8 cellular contexts compared by ENCODE assay signal in the genomic region with DNA sequence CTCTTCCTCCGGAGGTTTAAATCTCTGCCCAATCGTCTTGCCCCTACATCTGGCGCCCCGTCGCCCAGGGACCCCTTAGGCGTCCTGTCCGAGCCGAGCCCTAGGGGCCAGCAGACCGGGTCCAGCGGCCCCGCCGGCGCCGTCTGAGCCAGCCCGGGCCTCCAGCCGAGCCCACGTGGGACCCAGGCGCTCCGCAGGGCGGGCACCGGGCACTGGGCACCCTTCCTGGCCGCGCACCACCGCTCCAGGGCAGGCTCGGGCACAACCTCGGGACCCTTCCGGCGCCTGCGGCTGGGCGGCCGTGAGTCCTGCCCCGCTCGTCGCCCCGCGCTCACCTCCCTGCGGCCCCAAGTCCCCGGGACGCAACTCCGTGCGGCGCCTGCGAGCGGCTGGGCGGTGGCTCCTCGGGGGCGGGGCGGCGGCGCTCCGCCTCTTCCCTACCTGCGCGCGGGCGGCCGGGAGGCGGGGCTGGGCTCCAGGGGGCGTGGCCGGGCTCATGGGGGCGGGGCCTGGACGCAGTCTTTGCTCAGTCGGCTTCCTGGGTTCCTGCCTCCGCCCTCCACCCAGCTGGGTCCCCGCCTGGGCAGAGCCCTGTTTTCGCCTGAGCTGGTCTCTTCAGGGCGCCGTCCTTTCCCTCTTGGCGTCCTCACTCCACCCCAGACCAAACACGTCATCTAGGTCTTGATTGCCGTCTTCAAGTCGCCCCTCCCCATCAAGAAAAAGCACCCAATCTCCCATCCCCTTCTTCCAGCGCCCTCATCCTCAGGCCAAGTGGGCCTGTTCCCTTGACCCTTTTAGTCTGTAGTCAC. TPM values are rescaled to one million over a fixed set of nuclear protein-coding genes. Genes with fewer than 3 reads are reported as not detected.
DNase-seq lines count a peak whose midpoint lies in the region; ATAC-seq and TF ChIP-seq lines count a peak whose summit lies in the region.

Gene RHBDF2, minus strand, starts transcription at position 406 of the 809 bp plus-strand sequence. CDS start 19,899 bp downstream, outside the sequence.

- H3K27ac ChIP-seq in HCT116 (ENCODE audit: low read depth, low read length) (peak within 1 kb of the TSS; percentile 96), SU-DHL-6 (ENCODE audit: low read depth, low read length) (peak within 1 kb of the TSS; percentile 66), parathyroid adenoma (peak within 1 kb of the TSS; percentile 74), tibial artery (peak within 1 kb of the TSS; percentile 76 to 85)

- no peaks in the 10 kb centered on the region for H3K9me3 ChIP-seq in HCT116 (ENCODE audit: control insufficient read depth in 1 of 2, insufficient read depth in 1 of 2, low read depth in 1 of 2, low read length in 2 of 2)
- H3K9me3 ChIP-seq in SU-DHL-6 (ENCODE audit: insufficient read depth, low read length): no peaks in the 10 kb centered on the region
- no peaks in the 10 kb centered on the region for H3K9me3 ChIP-seq in parathyroid adenoma (ENCODE audit: control insufficient read depth, low read length)
- H3K9me3 ChIP-seq in tibial artery: no peaks in the 10 kb centered on the region

- H3K4me1 Mint-ChIP-seq in activated naive CD8-positive, alpha-beta T cell treated with anti-CD3 and anti-CD28 coated beads for 36 hours: peaks cover 27% of the 10 kb centered on the region
- H3K4me1 Mint-ChIP-seq in glutamatergic neuron (ENCODE audit: low read depth, unreplicated experiment): peaks cover 16% of the 10 kb centered on the region

- DNase-seq in GF-D8 (lab: John Stamatoyannopoulos, UW) (peak; percentile 87), HCT116 (ENCODE audit: low read depth, low spot score) (peak; percentile 54), NAMALWA (ENCODE audit: low spot score) (peak; percentile 88), glutamatergic neuron (peak; percentile 78), tibial artery (peak; percentile 81 to 94)
- DNase-seq in activated naive CD8-positive, alpha-beta T cell treated with anti-CD3 and anti-CD28 coated beads for 36 hours: peak; percentile 97

- POLR2A ChIA-PET in HCT116 (lab: Charles Lee): interaction anchor here (0.9 to 2.3 kb wide), 4 partner anchors 10 to 171 kb away, joined by 3 to 7 read pairs (median 6); partner anchors contain the start of gene PRPSAP1

- H3K27me3 ChIP-seq in HCT116 (ENCODE audit: insufficient read depth, low read length) (no peaks in the 10 kb centered on the region), SU-DHL-6 (ENCODE audit: low read length) (no peaks in the 10 kb centered on the region), parathyroid adenoma (ENCODE audit: control insufficient read depth, insufficient read depth, low read length) (no peaks in the 10 kb centered on the region), tibial artery (peaks cover 0 to 6% of the 10 kb centered on the region in 2 donors)

- RAD21 ChIA-PET in HCT116 (lab: Charles Lee; ENCODE audit: low non-redundant PET in 1 of 2, low total read pairs in 2 of 2, uncharacterized antibody in 2 of 2, unreplicated experiment in 2 of 2): interaction anchor here in 1 of 2 experiments (0.9 kb wide), 1 partner anchor 42 kb away, joined by 5 read pairs; no protein-coding TSS in a partner anchor

- peak within 1 kb of the TSS; percentile 82 for H3K9ac ChIP-seq in HCT116 (ENCODE audit: low read length)
- peak within 1 kb of the TSS; percentile 96 for H3K9ac ChIP-seq in SU-DHL-6 (ENCODE audit: low read length)
- peak within 1 kb of the TSS; percentile 56 for H3K9ac ChIP-seq in parathyroid adenoma

- H3K4me3 Mint-ChIP-seq in activated naive CD8-positive, alpha-beta T cell treated with anti-CD3 and anti-CD28 coated beads for 36 hours: peak within 1 kb of the TSS; percentile 90
- peak within 1 kb of the TSS; percentile 90 for H3K4me3 Mint-ChIP-seq in glutamatergic neuron (ENCODE audit: unreplicated experiment)

- ATAC-seq in HCT116: peak; percentile 87

- TF ChIP-seq RAD21 in HCT116 (IDR thresholded peaks at IDR 0.05; ENCODE audit: low read depth): no peak

- CTCF ChIA-PET in HCT116 (lab: Charles Lee): interaction anchor here (0.9 to 9.5 kb wide), 3 partner anchors 35 to 104 kb away, joined by 5 to 100 read pairs (median 7); partner anchors contain the start of gene AANAT

- H3K9me2 ChIP-seq in HCT116 (ENCODE audit: insufficient read depth) (no peaks in the 10 kb centered on the region), SU-DHL-6 (replicated peaks; ENCODE audit: insufficient read depth, low read length) (no peaks in the 10 kb centered on the region)

- H3K36me3 Mint-ChIP-seq in activated naive CD8-positive, alpha-beta T cell treated with anti-CD3 and anti-CD28 coated beads for 36 hours: peaks cover 2% of the 10 kb centered on the region
- no peaks in the 10 kb centered on the region for H3K36me3 Mint-ChIP-seq in glutamatergic neuron (ENCODE audit: unreplicated experiment)

- peak within 1 kb of the TSS; percentile 97 for H3K4me2 ChIP-seq in HCT116 (ENCODE audit: low read length)
- H3K4me2 ChIP-seq in SU-DHL-6 (ENCODE audit: low read depth, low read length, poor library complexity, severe bottlenecking): peak within 1 kb of the TSS; percentile 88
- peak within 1 kb of the TSS; percentile 72 for H3K4me2 ChIP-seq in parathyroid adenoma (ENCODE audit: low read length)

- TF ChIP-seq CTCF in HCT116 (IDR thresholded peaks at IDR 0.05 in 2 of 3, conservative IDR thresholded peaks at IDR 0.05 in 1 of 3; ENCODE audit: borderline replicate concordance in 1 of 3, insufficient read depth in 1 of 3, low read depth in 2 of 3, low read length in 2 of 3) (no peak), SU-DHL-6 (IDR thresholded peaks at IDR 0.05; ENCODE audit: insufficient read depth, low read length, poor library complexity, severe bottlenecking) (no peak), glutamatergic neuron (IDR thresholded peaks at IDR 0.05; ENCODE audit: partially characterized antibody, unreplicated experiment) (no peak), parathyroid adenoma (IDR thresholded peaks at IDR 0.05) (no peak), tibial artery (IDR thresholded peaks at IDR 0.05) (no peak)

- H2AFZ ChIP-seq in HCT116 (ENCODE audit: low read depth, low read length, poor library complexity, severe bottlenecking) (no peak within 1 kb of the TSS), SU-DHL-6 (ENCODE audit: low read depth, low read length, severe bottlenecking) (peak within 1 kb of the TSS; percentile 30), parathyroid adenoma (peak within 1 kb of the TSS; percentile 97)

- no peaks in the 10 kb centered on the region for H3K9me3 Mint-ChIP-seq in activated naive CD8-positive, alpha-beta T cell treated with anti-CD3 and anti-CD28 coated beads for 36 hours
- H3K9me3 Mint-ChIP-seq in glutamatergic neuron (ENCODE audit: unreplicated experiment): peaks cover 7% of the 10 kb centered on the region

- intact Hi-C loops in HCT116 (cut with micrococcal nuclease) (loop anchor here (1.0 to 5.0 kb wide), 2 partner anchors 35 to 199 kb away; no protein-coding TSS in a partner anchor), tibial artery (cut with DNase I; ENCODE audit: low total_unique reads) (loop anchor here (10.0 kb wide), 1 partner anchor 96 kb away; no protein-coding TSS in a partner anchor)

- H3K4me1 ChIP-seq in HCT116 (ENCODE audit: control insufficient read depth in 1 of 2, insufficient read depth in 2 of 2, low read length in 2 of 2) (peaks cover 32 to 43% of the 10 kb centered on the region in 2 experiments), parathyroid adenoma (peaks cover 9% of the 10 kb centered on the region), tibial artery (peaks cover 0 to 50% (median 39%) of the 10 kb centered on the region in 4 donors)

- TF ChIP-seq POLR2A in HCT116 (IDR thresholded peaks at IDR 0.05; ENCODE audit: borderline replicate concordance, extremely low read depth, insufficient read depth, insufficient read length): peak; percentile 85

- BruUV-seq in HCT116 (replicated peaks; lab: Mats Ljungman, UMichigan): no TSS peak

- H4K20me1 ChIP-seq in HCT116 (ENCODE audit: insufficient read depth) (peaks cover 5% of the 10 kb centered on the region; the same call in 1 of the 2 replicates), SU-DHL-6 (ENCODE audit: low read depth, low read length) (no peaks in the 10 kb centered on the region)

- peak within 1 kb of the TSS; percentile 92 for H3K27ac Mint-ChIP-seq in activated naive CD8-positive, alpha-beta T cell treated with anti-CD3 and anti-CD28 coated beads for 36 hours
- no peak within 1 kb of the TSS for H3K27ac Mint-ChIP-seq in glutamatergic neuron (ENCODE audit: unreplicated experiment)

- H3F3A ChIP-seq in SU-DHL-6 (ENCODE audit: insufficient read depth): 0 out of 2 replicates have a peak, but pooled peaks cover 3% of the 10 kb centered on the region

- H3K4me3 ChIP-seq in HCT116 (replicated peaks in 1 of 2; ENCODE audit: low read depth in 1 of 2, low read length in 2 of 2) (peak within 1 kb of the TSS; percentile 92 to 100), SU-DHL-6 (ENCODE audit: insufficient read depth, low read length, poor library complexity, severe bottlenecking) (peak within 1 kb of the TSS; percentile 95), parathyroid adenoma (ENCODE audit: low read depth, low read length) (peak within 1 kb of the TSS; percentile 62), tibial artery (peak within 1 kb of the TSS; percentile 48 to 79)

- H3K27me3 Mint-ChIP-seq in activated naive CD8-positive, alpha-beta T cell treated with anti-CD3 and anti-CD28 coated beads for 36 hours: no peaks in the 10 kb centered on the region
- peaks cover 12% of the 10 kb centered on the region for H3K27me3 Mint-ChIP-seq in glutamatergic neuron (ENCODE audit: unreplicated experiment)

- no peaks in the 10 kb centered on the region; a peak in 1 of 4 replicates for H3K36me3 ChIP-seq in HCT116 (ENCODE audit: control insufficient read depth in 1 of 2, insufficient read depth in 2 of 2, low read length in 2 of 2)
- no peaks in the 10 kb centered on the region for H3K36me3 ChIP-seq in SU-DHL-6 (ENCODE audit: low read length)
- H3K36me3 ChIP-seq in parathyroid adenoma (ENCODE audit: control insufficient read depth, insufficient read depth, low read length): no peaks in the 10 kb centered on the region
- H3K36me3 ChIP-seq in tibial artery: no peaks in the 10 kb centered on the region

- H3K79me2 ChIP-seq in HCT116 (ENCODE audit: insufficient read depth, low read length) (peaks cover 48% of the 10 kb centered on the region), SU-DHL-6 (ENCODE audit: insufficient read depth, low read length) (peaks cover 35% of the 10 kb centered on the region), parathyroid adenoma (no peaks in the 10 kb centered on the region)

TF ChIP-seq in HCT116, 20 proteins besides CTCF, POLR2A, EP300 and RAD21 (continues in another document):
- peak; percentile 35 for TF ChIP-seq YY1 (IDR thresholded peaks at IDR 0.05; ENCODE audit: extremely low read depth, insufficient replicate concordance, low read depth, low read length)
- TF ChIP-seq ZFX (IDR thresholded peaks at IDR 0.05): peak; percentile 87; the same call in 1 of the 2 replicates
- TF ChIP-seq POLR2AphosphoS5 (IDR thresholded peaks at IDR 0.05; ENCODE audit: low read depth, low read length): peak; percentile 99
- TF ChIP-seq FOSL1 (IDR thresholded peaks at IDR 0.05; ENCODE audit: low read depth): no peak
- TF ChIP-seq JUND (IDR thresholded peaks at IDR 0.05): no peak

RNA-seq across cellular contexts. Expression of gene RHBDF2, which starts in this region (rescaled TPM):
- total RNA-seq in HCT116 (2021; ENCODE audit: unreplicated experiment): 61.1 TPM
- polyA plus RNA-seq in HCT116 (2012): 34.4 and 40.6 TPM in 2 replicates
- 10 to 100 TPM; 20.7 to 22.2 TPM for total RNA-seq in activated naive CD8-positive, alpha-beta T cell treated with anti-CD3 and anti-CD28 coated beads for 36 hours
- 1.9 TPM for total RNA-seq in glutamatergic neuron (ENCODE audit: unreplicated experiment)

Comparison
In these comparisons a context has a peak if more than half of its experiments do, and no peak if none do; other contexts are left out.
1. Peak in every context shown above with its lines: DNase-seq, ATAC-seq, H3K4me3 ChIP-seq and H3K27ac ChIP-seq.